ENCODE assay signal across 7 cellular contexts in genomic region chr6:96899019-96899418, GRCh38. TPM values are rescaled to one million over a fixed set of nuclear protein-coding genes. Genes with fewer than 3 reads are reported as not detected.
A peak's percentile ranks its signal among the peaks of the same experiment; 100 is the strongest.
DNase-seq lines count a peak whose midpoint lies in the region; ATAC-seq and TF ChIP-seq lines count a peak whose summit lies in the region.

No MANE protein-coding gene starts in this region.

- H3K79me2 ChIP-seq in trophoblast cell (ENCODE audit: control insufficient read depth, insufficient read depth, low read length, poor library complexity) = peaks cover 4% of the 10 kb centered on the region

- intact Hi-C loops in posterior vena cava (cut with DNase I) = loop anchor here in 1 of 2 donors (10.0 kb wide), 1 partner anchor 374 kb away; the partner anchor contains the start of gene UFL1

- TF ChIP-seq CTCF in gastroesophageal sphincter (IDR thresholded peaks at IDR 0.05) = peak; percentile 22 to 60 (median 40)

- WGBS in gastroesophageal sphincter (ENCODE audit: low coverage in 1 of 2), 2 donors = 10% methylated on average over 3 of the region's 3 CpGs
- WGBS in trophoblast cell (ENCODE audit: extremely low coverage, insufficient coverage, insufficient read length) = no CpG with 5 or more reads among the region's 3 CpGs

- peaks cover 7% of the 10 kb centered on the region for H3K79me1 ChIP-seq in trophoblast cell (ENCODE audit: low read length)

- H3K9me3 ChIP-seq in T-helper 17 cell (ENCODE audit: control insufficient read depth, low read length, poor library complexity, severe bottlenecking) = no peaks in the 10 kb centered on the region
- H3K9me3 ChIP-seq in gastroesophageal sphincter = no peaks in the 10 kb centered on the region
- no peaks in the 10 kb centered on the region for H3K9me3 ChIP-seq in trophoblast cell (ENCODE audit: insufficient read depth, low read depth, low read length)

- no peak overlapping the region for H2BK12ac ChIP-seq in trophoblast cell (ENCODE audit: low read length)

- no peak overlapping the region for H3K23ac ChIP-seq in trophoblast cell (ENCODE audit: low read length)

- DNase-seq in EL (peak; percentile 32), M059J (ENCODE audit: low read depth) (peak; percentile 40), T-helper 17 cell (no peak), putamen (ENCODE audit: low spot score) (peak; percentile 80), posterior vena cava (ENCODE audit: low spot score) (no peak), trophoblast cell (no peak)

- no peak overlapping the region for H3K4ac ChIP-seq in trophoblast cell (ENCODE audit: low read depth, low read length)

- H3K36me3 ChIP-seq in gastroesophageal sphincter (peaks cover 0 to 22% of the 10 kb centered on the region in 2 donors), trophoblast cell (ENCODE audit: control insufficient read depth in 1 of 2, insufficient read depth in 2 of 2, low read length in 2 of 2) (peaks cover 0 to 1% of the 10 kb centered on the region in 2 experiments)

- no peak overlapping the region for H4K12ac ChIP-seq in trophoblast cell (ENCODE audit: low read depth, low read length)

- H2BK5ac ChIP-seq in trophoblast cell (ENCODE audit: low read depth, low read length, poor library complexity) = no peak overlapping the region

- no peaks in the 10 kb centered on the region for H3K36me3 Mint-ChIP-seq in T-helper 17 cell (ENCODE audit: low read depth)

- H3K4me1 Mint-ChIP-seq in T-helper 17 cell = peaks cover 22% of the 10 kb centered on the region

- H2AFZ ChIP-seq in trophoblast cell (ENCODE audit: insufficient read depth, low read length, poor library complexity) = no peak overlapping the region

- H4K91ac ChIP-seq in trophoblast cell (ENCODE audit: low read depth, low read length) = no peak overlapping the region

- H3K27ac ChIP-seq in gastroesophageal sphincter = peak overlapping the region in 3 of 4 donors; percentile 79 to 91 (median 89)
- H3K27ac ChIP-seq in trophoblast cell (ENCODE audit: low read depth, low read length) = no peak overlapping the region

- TF ChIP-seq EP300 in gastroesophageal sphincter (IDR thresholded peaks at IDR 0.05) = no peak

- no peak overlapping the region for H3K9ac ChIP-seq in trophoblast cell (ENCODE audit: low read length)

- no peak overlapping the region for H3K14ac ChIP-seq in trophoblast cell (ENCODE audit: low read length)

- H3K4me3 ChIP-seq in gastroesophageal sphincter (no peak overlapping the region), trophoblast cell (ENCODE audit: low read depth, low read length) (no peak overlapping the region)

- H3K27me3 ChIP-seq in gastroesophageal sphincter = no peaks in the 10 kb centered on the region
- H3K27me3 ChIP-seq in trophoblast cell (ENCODE audit: insufficient read depth, low read length) = no peaks in the 10 kb centered on the region

- H2AK5ac ChIP-seq in trophoblast cell (ENCODE audit: low read length) = no peak overlapping the region

- TF ChIP-seq POLR2A in gastroesophageal sphincter (IDR thresholded peaks at IDR 0.05) = no peak

- H3K4me2 ChIP-seq in trophoblast cell (ENCODE audit: low read length) = no peak overlapping the region

- H2BK120ac ChIP-seq in trophoblast cell (ENCODE audit: insufficient read depth, low read length, poor library complexity) = no peak overlapping the region

- ATAC-seq in T-helper 17 cell = no peak
- ATAC-seq in gastroesophageal sphincter = no peak

- H3K4me1 ChIP-seq in gastroesophageal sphincter (peaks cover 7 to 49% (median 13%) of the 10 kb centered on the region in 3 donors), trophoblast cell (ENCODE audit: control insufficient read depth in 1 of 2, insufficient read depth in 2 of 2, low read length in 2 of 2) (peaks cover 0 to 2% of the 10 kb centered on the region in 2 experiments)

- H3K27me3 Mint-ChIP-seq in T-helper 17 cell = peaks cover 20% of the 10 kb centered on the region

- no peak overlapping the region for H3K18ac ChIP-seq in trophoblast cell (ENCODE audit: low read length)

- H3K27ac Mint-ChIP-seq in T-helper 17 cell = peak overlapping the region; percentile 93

- no peak overlapping the region for H3K4me3 Mint-ChIP-seq in T-helper 17 cell

- no peak overlapping the region for H4K8ac ChIP-seq in trophoblast cell (ENCODE audit: low read depth, low read length)

RNA-seq across cellular contexts. Expression of gene NDUFAF4, which starts 1.3 kb away (rescaled TPM):
- 28.1 and 37.4 TPM in 2 replicates for total RNA-seq in M059J (2014; rRNA removed; shearing (Covaris generic))
- total RNA-seq in T-helper 17 cell (10 to 100 TPM; 26.7 to 26.8 TPM), gastroesophageal sphincter (10 to 100 TPM; 14.5 to 39.4 (median 27.4) TPM), posterior vena cava (10 to 100 TPM; 32.2 to 34.9 TPM)
- polyA plus RNA-seq in trophoblast cell (2013) = 34.2 and 37.5 TPM in 2 replicates

RNA-seq across cellular contexts. Expression of gene KLHL32, which starts 25.5 kb away (rescaled TPM):
- not detected in 2 replicates for total RNA-seq in M059J (2014; rRNA removed; shearing (Covaris generic))
- total RNA-seq in T-helper 17 cell (1 to 10 TPM; 1.9 to 2.5 TPM), gastroesophageal sphincter (1 to 10 TPM in 1 of 4 donors, under 1 TPM in 1, not detected in 2; 0.15 to 1.1 TPM), posterior vena cava (not detected)
- 0.08 and 0.12 TPM in 2 replicates for polyA plus RNA-seq in trophoblast cell (2013)

Comparison
In these comparisons a context has a peak if more than half of its experiments do, and no peak if none do; other contexts are left out.
1. DNase-seq: peak in EL (single experiment), M059J (single experiment) and putamen (single experiment); none in T-helper 17 cell (0 of 3), posterior vena cava (single experiment) and trophoblast cell (0 of 2).